Comparison of ENCODE assay signal across 31 cellular contexts in the genomic region with DNA sequence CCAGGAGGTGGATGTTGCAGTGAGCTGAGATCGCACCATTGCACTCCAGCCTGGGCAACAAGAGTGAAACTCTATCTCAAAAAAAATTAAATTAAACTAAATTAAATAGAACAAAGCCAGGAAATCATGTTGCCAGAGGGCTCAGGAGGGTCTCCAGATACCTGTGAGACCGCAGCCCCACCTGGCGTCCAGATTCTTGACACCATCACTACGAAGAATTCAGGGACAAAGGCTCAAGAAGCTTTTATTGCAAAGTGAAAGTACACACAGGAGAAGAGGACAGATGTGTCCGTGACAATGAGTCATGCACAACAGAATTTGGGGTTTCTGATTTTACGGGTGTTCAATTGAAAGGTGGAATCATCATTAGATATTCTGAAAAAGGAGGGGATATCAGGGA.
DNase-seq lines count a peak whose midpoint lies in the region; ATAC-seq and TF ChIP-seq lines count a peak whose summit lies in the region.
"Had no signal": no experiment of that assay in that cellular context is flagged by ENCODE, and none has a peak within 500 bp of the region (broad histone marks: within the 10 kb centered on the region; RNA-seq: fewer than 3 reads in every experiment).

No MANE protein-coding gene starts in this region.

- H3K27me3 ChIP-seq in MM.1S (replicated peaks; ENCODE audit: insufficient read depth, low read length): no peaks in the 10 kb centered on the region
- H3K27me3 ChIP-seq: ascending aorta, cardiac muscle cell, colonic mucosa, esophagus muscularis mucosa, Peyer's patch, testis had no signal

- TF ChIP-seq CTCF in MM.1S (IDR thresholded peaks at IDR 0.05; ENCODE audit: low read length): peak; percentile 18
- TF ChIP-seq CTCF in WI38 (IDR thresholded peaks at IDR 0.05; ENCODE audit: low read depth, low read length): no peak

- no peak for ATAC-seq in GM21737 (IDR thresholded peaks at IDR 0.05; ENCODE audit: unreplicated experiment)
- ATAC-seq: activated CD8-positive, alpha-beta T cell treated with anti-CD3 and anti-CD28 coated beads, Interleukin-2, amount 10 ng/mL, durations not matched to agents 7 days and 5 days; heart right ventricle; K562; right cardiac atrium; stimulated activated naive B cell treated with anti-CD40 and anti-IgM and Interleukin-4, amounts not matched to agents 10 μg/mL and 1 μg/mL and 100 μg/mL, for 72 hours had no signal

- H4K20me1 ChIP-seq in MM.1S (ENCODE audit: insufficient read depth, low read length): no peaks in the 10 kb centered on the region

- H3F3A ChIP-seq in MM.1S (ENCODE audit: insufficient read depth, low read length): no peaks in the 10 kb centered on the region

- H3K9ac ChIP-seq in MM.1S (ENCODE audit: low read length): no peak overlapping the region; the same call in 1 of the 2 replicates
- H3K9ac ChIP-seq: parathyroid adenoma had no signal

- no peaks in the 10 kb centered on the region for H3K9me3 ChIP-seq in MM.1S (replicated peaks; ENCODE audit: insufficient read depth, low read length)
- H3K9me3 ChIP-seq: ascending aorta, colonic mucosa, esophagus muscularis mucosa, heart right ventricle, Peyer's patch, testis had no signal

- H2AFZ ChIP-seq in MM.1S (ENCODE audit: low read length): peak overlapping the region; percentile 70
- H2AFZ ChIP-seq: parathyroid adenoma had no signal

- H3K4me3 ChIP-seq in MM.1S (ENCODE audit: low read length) (peak overlapping the region; percentile 39), WI38 (ENCODE audit: low read depth, low read length) (peak overlapping the region; percentile 43)
- H3K4me3 ChIP-seq: ascending aorta, cardiac muscle cell, colonic mucosa, esophagus muscularis mucosa, heart right ventricle, K562, lung, Peyer's patch, testis had no signal

- H3K4me2 ChIP-seq in MM.1S (ENCODE audit: low read depth, low read length): peak overlapping the region; percentile 74

- no peaks in the 10 kb centered on the region for H3K4me1 ChIP-seq in MM.1S (ENCODE audit: low read length)
- H3K4me1 ChIP-seq: ascending aorta, colonic mucosa, esophagus muscularis mucosa, heart right ventricle, parathyroid adenoma, Peyer's patch, testis had no signal

- no peaks in the 10 kb centered on the region for H3K36me3 ChIP-seq in MM.1S (replicated peaks; ENCODE audit: insufficient read depth, low read length)
- H3K36me3 ChIP-seq: ascending aorta, cardiac muscle cell, colonic mucosa, esophagus muscularis mucosa, heart right ventricle, Peyer's patch had no signal

- DNase-seq in NCI-H82 (lab: John Stamatoyannopoulos, UW): peak; percentile 19
- DNase-seq in NCI-H82 treated with DMSO at 0.1 percent for 48 hours (lab: John Stamatoyannopoulos, UW; ENCODE audit: unreplicated experiment): no peak
- peak; percentile 59 for DNase-seq in MM.1S
- DNase-seq in activated naive CD4-positive, alpha-beta T cell treated with Interleukin-2 at 50 U/mL for 16 hours: no peak
- DNase-seq in NAMALWA (ENCODE audit: low spot score): no peak
- DNase-seq in LoVo (ENCODE audit: low spot score): no peak
- DNase-seq: activated CD8-positive, alpha-beta T cell treated with anti-CD3 and anti-CD28 coated beads, Interleukin-2, amount 10 ng/mL, durations not matched to agents 7 days and 5 days; activated naive CD8-positive, alpha-beta T cell treated with anti-CD3 and anti-CD28 coated beads for 36 hours; activated T-cell treated with anti-CD3 and anti-CD28 coated beads for 4 hours; AML-193; CD4-positive, alpha-beta memory T cell; colonic mucosa; foreskin melanocyte; HCEC 1CT; heart right ventricle; MV-4-11; NCI-H1694; NCI-H446 treated with DMSO at 0.1 percent for 48 hours; Peyer's patch; right cardiac atrium; stimulated activated CD4-positive, alpha-beta T cell treated with anti-CD3 and anti-CD28 coated beads, Interleukin-12 subunit alpha, Interleukin-12 subunit beta, amount 100 ng/mL, for 4 hours; stimulated activated naive B cell treated with anti-CD40 and anti-IgM and Interleukin-4, amounts not matched to agents 10 μg/mL and 1 μg/mL and 100 μg/mL, for 72 hours; testis had no signal

- H3K27ac ChIP-seq in MM.1S (ENCODE audit: low read length): no peak overlapping the region
- H3K27ac ChIP-seq: ascending aorta, cardiac muscle cell, colonic mucosa, esophagus muscularis mucosa, heart right ventricle, parathyroid adenoma, Peyer's patch, testis had no signal

- no peaks in the 10 kb centered on the region for H3K9me2 ChIP-seq in MM.1S (replicated peaks; ENCODE audit: insufficient read depth, low read length)

- no peaks in the 10 kb centered on the region for H3K79me2 ChIP-seq in MM.1S (ENCODE audit: low read length)
- H3K79me2 ChIP-seq: parathyroid adenoma had no signal

Comparison
In these comparisons a context has a peak if more than half of its experiments do, and no peak if none do; other contexts are left out.
1. DNase-seq: peak in NCI-H82 (single experiment) and MM.1S (single experiment); none in NCI-H82 treated with DMSO at 0.1 percent for 48 hours (single experiment), activated naive CD4-positive, alpha-beta T cell treated with Interleukin-2 at 50 U/mL for 16 hours (single experiment), NAMALWA (single experiment) and LoVo (single experiment).